In genomic region chr5:9283473-9283872, GRCh38 we compare ENCODE assay signal across 23 cellular contexts.
DNase-seq lines count a peak whose midpoint lies in the region; ATAC-seq and TF ChIP-seq lines count a peak whose summit lies in the region.
"Had no signal": no experiment of that assay in that cellular context is flagged by ENCODE, and none has a peak within 500 bp of the region (broad histone marks: within the 10 kb centered on the region; RNA-seq: fewer than 3 reads in every experiment).

No MANE protein-coding gene starts in this region.

- no peaks in the 10 kb centered on the region for H4K20me1 ChIP-seq in OCI-LY7 (ENCODE audit: insufficient read depth, low read length)
- H4K20me1 ChIP-seq: BLaER1 had no signal

- no peak overlapping the region for H3K4me3 Mint-ChIP-seq in osteocyte (ENCODE audit: unreplicated experiment)
- no peak overlapping the region for H3K4me3 Mint-ChIP-seq in activated CD4-positive, alpha-beta T cell treated with anti-CD3 and anti-CD28 coated beads, Interleukin-2, amount 10 ng/mL, durations not matched to agents 7 days and 5 days
- no peak overlapping the region for H3K4me3 Mint-ChIP-seq in activated T-helper 17 cell treated with anti-CD3 and anti-CD28 coated beads, Interleukin-2, amount 50 U/mL, for 72 hours
- H3K4me3 Mint-ChIP-seq: activated CD4-positive, alpha-beta memory T cell treated with anti-CD3 and anti-CD28 coated beads, Interleukin-2, amount 10 ng/mL, durations not matched to agents 7 days and 5 days; activated naive CD8-positive, alpha-beta T cell treated with anti-CD3 and anti-CD28 coated beads, Interleukin-2, amount 10 ng/mL, durations not matched to agents 7 days and 5 days; brain; neural crest cell had no signal

- H3K9me2 ChIP-seq in OCI-LY7 (ENCODE audit: insufficient read depth, low read length), result no peaks in the 10 kb centered on the region

- TF ChIP-seq CTCF in GM12875 (IDR thresholded peaks at IDR 0.05; ENCODE audit: borderline replicate concordance, insufficient read depth, low read depth, low read length), result 0 out of 2 replicates have a peak, but pooled peaks have one; percentile 12
- 0 out of 2 replicates have a peak, but pooled peaks have one; percentile 16 for TF ChIP-seq CTCF in OCI-LY7 (conservative IDR thresholded peaks at IDR 0.05; ENCODE audit: low read length)
- peak; percentile 12 for TF ChIP-seq CTCF in choroid plexus epithelial cell (conservative IDR thresholded peaks at IDR 0.05; ENCODE audit: low read depth, low read length)
- peak; percentile 13 for TF ChIP-seq CTCF in osteocyte (IDR thresholded peaks at IDR 0.05)

- intact Hi-C loops in OCI-LY7 (cut with micrococcal nuclease; ENCODE audit: unreplicated experiment), result no loop called here

- peaks cover 3% of the 10 kb centered on the region for H3K36me3 Mint-ChIP-seq in osteocyte (ENCODE audit: unreplicated experiment)
- H3K36me3 Mint-ChIP-seq in activated CD4-positive, alpha-beta T cell treated with anti-CD3 and anti-CD28 coated beads, Interleukin-2, amount 10 ng/mL, durations not matched to agents 7 days and 5 days (ENCODE audit: low read depth), result no peaks in the 10 kb centered on the region
- no peaks in the 10 kb centered on the region for H3K36me3 Mint-ChIP-seq in activated T-helper 17 cell treated with anti-CD3 and anti-CD28 coated beads, Interleukin-2, amount 50 U/mL, for 72 hours (ENCODE audit: low read depth)
- H3K36me3 Mint-ChIP-seq: activated naive CD8-positive, alpha-beta T cell treated with anti-CD3 and anti-CD28 coated beads, Interleukin-2, amount 10 ng/mL, durations not matched to agents 7 days and 5 days had no signal

- H3K9me3 ChIP-seq in OCI-LY7 (ENCODE audit: low read length), result no peaks in the 10 kb centered on the region
- H3K9me3 ChIP-seq: esophagus squamous epithelium had no signal

- H3K27me3 Mint-ChIP-seq in osteocyte (ENCODE audit: unreplicated experiment), result no peaks in the 10 kb centered on the region
- no peaks in the 10 kb centered on the region for H3K27me3 Mint-ChIP-seq in activated CD4-positive, alpha-beta T cell treated with anti-CD3 and anti-CD28 coated beads, Interleukin-2, amount 10 ng/mL, durations not matched to agents 7 days and 5 days
- H3K27me3 Mint-ChIP-seq in activated T-helper 17 cell treated with anti-CD3 and anti-CD28 coated beads, Interleukin-2, amount 50 U/mL, for 72 hours, result no peaks in the 10 kb centered on the region
- H3K27me3 Mint-ChIP-seq: activated CD4-positive, alpha-beta memory T cell treated with anti-CD3 and anti-CD28 coated beads, Interleukin-2, amount 10 ng/mL, durations not matched to agents 7 days and 5 days; activated naive CD8-positive, alpha-beta T cell treated with anti-CD3 and anti-CD28 coated beads, Interleukin-2, amount 10 ng/mL, durations not matched to agents 7 days and 5 days; brain had no signal

- no peaks in the 10 kb centered on the region for H3K36me3 ChIP-seq in OCI-LY7 (ENCODE audit: insufficient read depth, low read length)
- H3K36me3 ChIP-seq: BLaER1, esophagus squamous epithelium had no signal

- H3K9me3 Mint-ChIP-seq in osteocyte (ENCODE audit: unreplicated experiment), result no peaks in the 10 kb centered on the region
- H3K9me3 Mint-ChIP-seq in activated CD4-positive, alpha-beta T cell treated with anti-CD3 and anti-CD28 coated beads, Interleukin-2, amount 10 ng/mL, durations not matched to agents 7 days and 5 days, result peaks cover 3% of the 10 kb centered on the region
- peaks cover 4% of the 10 kb centered on the region for H3K9me3 Mint-ChIP-seq in activated T-helper 17 cell treated with anti-CD3 and anti-CD28 coated beads, Interleukin-2, amount 50 U/mL, for 72 hours

- no peak overlapping the region for H3K27ac Mint-ChIP-seq in osteocyte (ENCODE audit: unreplicated experiment)
- no peak overlapping the region for H3K27ac Mint-ChIP-seq in activated CD4-positive, alpha-beta T cell treated with anti-CD3 and anti-CD28 coated beads, Interleukin-2, amount 10 ng/mL, durations not matched to agents 7 days and 5 days
- no peak overlapping the region for H3K27ac Mint-ChIP-seq in activated T-helper 17 cell treated with anti-CD3 and anti-CD28 coated beads, Interleukin-2, amount 50 U/mL, for 72 hours
- H3K27ac Mint-ChIP-seq: activated CD4-positive, alpha-beta memory T cell treated with anti-CD3 and anti-CD28 coated beads, Interleukin-2, amount 10 ng/mL, durations not matched to agents 7 days and 5 days; activated naive CD8-positive, alpha-beta T cell treated with anti-CD3 and anti-CD28 coated beads, Interleukin-2, amount 10 ng/mL, durations not matched to agents 7 days and 5 days had no signal

- no peak overlapping the region for H3K27ac ChIP-seq in OCI-LY7 (ENCODE audit: low read depth, low read length, poor library complexity, severe bottlenecking)
- H3K27ac ChIP-seq: BLaER1 had no signal

- H3K4me3 ChIP-seq in GM12875 (ENCODE audit: low read depth, low read length) (no peak overlapping the region), OCI-LY7 (ENCODE audit: low read depth, low read length, poor library complexity, severe bottlenecking) (no peak overlapping the region), choroid plexus epithelial cell (ENCODE audit: low read depth, low read length) (no peak overlapping the region)
- H3K4me3 ChIP-seq: BLaER1, esophagus squamous epithelium, lung had no signal

- ATAC-seq in GM21360 (IDR thresholded peaks at IDR 0.05; ENCODE audit: unreplicated experiment), result no peak
- ATAC-seq in activated T-helper 17 cell treated with anti-CD3 and anti-CD28 coated beads, Interleukin-2, amount 50 U/mL, for 72 hours (replicated peaks), result no peak
- ATAC-seq: activated CD4-positive, CD25-positive, alpha-beta regulatory T cell treated with anti-CD3 and anti-CD28 coated beads, Interleukin-2, amount 50 U/mL, for 24 hours had no signal

- POLR2A ChIA-PET in OCI-LY7 (lab: Charles Lee), result no interaction called here
- POLR2A ChIA-PET in activated CD4-positive, alpha-beta T cell treated with anti-CD3 and anti-CD28 coated beads, Interleukin-2, amount 10 ng/mL, durations not matched to agents 7 days and 5 days (lab: Charles Lee), result no interaction called here

- no peaks in the 10 kb centered on the region for H3K79me2 ChIP-seq in OCI-LY7 (ENCODE audit: insufficient read depth, low read depth, low read length)

- CTCF ChIA-PET in OCI-LY7 (lab: Charles Lee; ENCODE audit: unreplicated experiment), result no interaction called here
- CTCF ChIA-PET in activated CD4-positive, alpha-beta T cell treated with anti-CD3 and anti-CD28 coated beads, Interleukin-2, amount 10 ng/mL, durations not matched to agents 7 days and 5 days (lab: Charles Lee), result no interaction called here

- H3K4me2 ChIP-seq in OCI-LY7 (ENCODE audit: low read length), result no peak overlapping the region
- H3K4me2 ChIP-seq: BLaER1 had no signal

- H3K4me1 ChIP-seq in OCI-LY7 (ENCODE audit: insufficient read depth, low read length, poor library complexity, severe bottlenecking), result no peaks in the 10 kb centered on the region
- H3K4me1 ChIP-seq: BLaER1 had no signal

- no TSS peak for BruUV-seq in OCI-LY7 (replicated peaks; lab: Mats Ljungman, UMichigan)

- no peak for DNase-seq in OCI-LY7 (ENCODE audit: low spot score)
- DNase-seq in choroid plexus epithelial cell (ENCODE audit: low read depth), result no peak
- no peak for DNase-seq in osteocyte (ENCODE audit: extremely low spot score, unreplicated experiment)
- DNase-seq in stimulated activated CD4-positive, alpha-beta T cell treated with anti-CD3 and anti-CD28 coated beads, Interleukin-4, amount 100 ng/mL, for 24 hours, result no peak
- no peak for DNase-seq in activated CD4-positive, alpha-beta T cell treated with anti-CD3 and anti-CD28 coated beads, Interleukin-2, amount 10 ng/mL, durations not matched to agents 7 days and 5 days
- DNase-seq: activated CD4-positive, alpha-beta memory T cell treated with anti-CD3 and anti-CD28 coated beads, Interleukin-2, amount 10 ng/mL, durations not matched to agents 7 days and 5 days; activated effector memory CD4-positive, alpha-beta T cell treated with anti-CD3 and anti-CD28 coated beads, Interleukin-2, amount 50 U/mL, for 16 hours; activated naive CD8-positive, alpha-beta T cell treated with anti-CD3 and anti-CD28 coated beads, Interleukin-2, amount 10 ng/mL, durations not matched to agents 7 days and 5 days; Calu3; DND-41; esophagus squamous epithelium; islet precursor cell; NCI-H1417 treated with DMSO at 0.1 percent for 48 hours; SHP77 treated with DMSO at 0.1 percent for 48 hours; substantia nigra had no signal

- H2AFZ ChIP-seq in OCI-LY7 (ENCODE audit: low read length), result no peak overlapping the region

- H3K4me1 Mint-ChIP-seq in osteocyte (ENCODE audit: unreplicated experiment), result peaks cover 32% of the 10 kb centered on the region
- H3K4me1 Mint-ChIP-seq in activated CD4-positive, alpha-beta T cell treated with anti-CD3 and anti-CD28 coated beads, Interleukin-2, amount 10 ng/mL, durations not matched to agents 7 days and 5 days, result no peaks in the 10 kb centered on the region
- H3K4me1 Mint-ChIP-seq in activated T-helper 17 cell treated with anti-CD3 and anti-CD28 coated beads, Interleukin-2, amount 50 U/mL, for 72 hours, result no peaks in the 10 kb centered on the region
- H3K4me1 Mint-ChIP-seq: activated CD4-positive, alpha-beta memory T cell treated with anti-CD3 and anti-CD28 coated beads, Interleukin-2, amount 10 ng/mL, durations not matched to agents 7 days and 5 days; activated naive CD8-positive, alpha-beta T cell treated with anti-CD3 and anti-CD28 coated beads, Interleukin-2, amount 10 ng/mL, durations not matched to agents 7 days and 5 days had no signal
